8 cellular contexts compared by ENCODE assay signal in the genomic region with DNA sequence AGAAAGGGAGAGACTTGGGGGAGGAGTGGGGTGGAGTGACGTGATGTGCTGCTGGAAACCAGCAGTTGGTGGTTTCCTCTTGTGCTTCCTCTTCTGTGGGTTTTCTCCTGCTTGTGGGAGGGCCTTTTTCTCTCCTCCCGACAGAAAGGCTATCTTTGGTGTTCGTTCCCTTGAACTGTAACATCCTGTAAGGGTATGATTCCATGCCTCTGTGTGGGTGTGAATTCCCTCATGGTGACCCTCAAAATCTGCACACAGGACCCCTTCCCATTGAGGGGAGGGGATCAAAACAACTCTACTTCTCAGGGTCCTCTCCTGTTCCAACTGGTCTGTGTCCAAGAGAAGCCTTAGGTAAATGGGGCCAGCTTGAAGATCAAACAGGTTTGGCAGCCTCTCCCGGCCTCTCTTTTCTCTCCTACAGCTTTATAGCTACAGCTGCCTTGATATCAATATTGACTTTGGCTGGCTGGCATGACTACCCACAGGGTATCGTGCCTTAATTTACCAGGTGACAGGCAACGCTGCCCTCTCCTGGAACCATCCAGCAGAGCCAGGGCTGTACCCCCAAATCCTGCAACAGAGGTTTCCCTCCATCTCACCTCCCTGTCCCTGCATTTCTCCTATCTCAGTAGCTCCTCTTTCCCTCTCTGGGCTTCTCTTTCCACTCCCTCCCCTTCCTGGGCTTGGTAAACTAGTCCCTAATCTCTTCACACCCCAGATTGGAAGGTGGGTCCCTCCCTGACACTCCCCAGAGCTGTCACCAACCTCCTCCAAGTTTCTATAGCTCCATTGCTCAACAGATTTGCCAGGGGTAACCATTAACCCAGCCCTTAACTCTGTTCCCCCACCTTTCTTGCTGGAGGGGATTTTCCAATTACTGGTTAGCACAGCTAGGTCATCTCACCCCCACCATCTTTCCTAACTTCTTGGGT. TPM values are rescaled to one million over a fixed set of nuclear protein-coding genes. Genes with fewer than 3 reads are reported as not detected.
DNase-seq lines count a peak whose midpoint lies in the region; ATAC-seq and TF ChIP-seq lines count a peak whose summit lies in the region.

No MANE protein-coding gene starts in this region.

- H2AFZ ChIP-seq in MM.1S (ENCODE audit: low read length) = no peak overlapping the region

- H3K36me3 ChIP-seq in MM.1S (replicated peaks; ENCODE audit: insufficient read depth, low read length) (peaks cover 10% of the 10 kb centered on the region), brain microvascular endothelial cell (replicated peaks) (peaks cover 15% of the 10 kb centered on the region)

- H3K36me3 Mint-ChIP-seq in T-cell = peaks cover 17% of the 10 kb centered on the region

- H4K20me1 ChIP-seq in MM.1S (ENCODE audit: insufficient read depth, low read length) = no peaks in the 10 kb centered on the region

- ATAC-seq in T-cell (replicated peaks in 1 of 4) (peak; percentile 23 to 55 (median 34)), left colon (peak; percentile 45), HG03469 (IDR thresholded peaks at IDR 0.05; ENCODE audit: unreplicated experiment) (no peak), HG03175 (IDR thresholded peaks at IDR 0.05; ENCODE audit: unreplicated experiment) (no peak)

- H3K4me3 Mint-ChIP-seq in T-cell = peak overlapping the region; percentile 91 to 95 (median 92)

- no peaks in the 10 kb centered on the region for H3K9me3 Mint-ChIP-seq in T-cell

- H3K4me3 ChIP-seq in MM.1S (ENCODE audit: low read length) = peak overlapping the region; percentile 59
- peak overlapping the region; percentile 36 for H3K4me3 ChIP-seq in brain microvascular endothelial cell (ENCODE audit: low read depth, low read length)

- H3K27me3 Mint-ChIP-seq in T-cell = no peaks in the 10 kb centered on the region

- intact Hi-C loops in left colon (cut with DNase I, micrococcal nuclease) = loop anchor here in 1 of 2 donors (5.0 kb wide), 1 partner anchor 94 kb away; no protein-coding TSS in a partner anchor

- POLR2A ChIA-PET in T-cell (lab: Charles Lee) = interaction anchor here in 1 of 2 donors (0.5 to 1.4 kb wide), 5 partner anchors 35 to 391 kb away, joined by 3 to 4 read pairs (median 3); partner anchors contain the start of gene ABHD16A

- H3K4me1 Mint-ChIP-seq in T-cell = peaks cover 70 to 78% (median 75%) of the 10 kb centered on the region in 3 donors

- peak; percentile 45 for TF ChIP-seq CTCF in GM12873 (IDR thresholded peaks at IDR 0.05; ENCODE audit: insufficient read depth, low read depth, low read length, missing control alignments)
- peak; percentile 40 for TF ChIP-seq CTCF in MM.1S (IDR thresholded peaks at IDR 0.05; ENCODE audit: low read length)
- TF ChIP-seq CTCF in brain microvascular endothelial cell (IDR thresholded peaks at IDR 0.05; ENCODE audit: low read depth, low read length, missing control alignments) = peak; percentile 55

- H3K9me2 ChIP-seq in MM.1S (replicated peaks; ENCODE audit: insufficient read depth, low read length) = no peaks in the 10 kb centered on the region

- no peaks in the 10 kb centered on the region for H3K27me3 ChIP-seq in MM.1S (replicated peaks; ENCODE audit: insufficient read depth, low read length)
- H3K27me3 ChIP-seq in brain microvascular endothelial cell (replicated peaks) = no peaks in the 10 kb centered on the region

- in situ Hi-C loops in brain microvascular endothelial cell (cut with HindIII; ENCODE audit: low pct_ligation_motif_present, low sequenced_read_pairs) = no loop called here

- peak overlapping the region; percentile 73 to 95 for H3K27ac Mint-ChIP-seq in T-cell

- H3K27ac ChIP-seq in MM.1S (ENCODE audit: low read length) (peak overlapping the region; percentile 98), brain microvascular endothelial cell (peak overlapping the region; percentile 61)

- peak overlapping the region; percentile 99 for H3K4me2 ChIP-seq in MM.1S (ENCODE audit: low read depth, low read length)

- no peaks in the 10 kb centered on the region for H3K9me3 ChIP-seq in MM.1S (replicated peaks; ENCODE audit: insufficient read depth, low read length)

- peak; percentile 81 for DNase-seq in MM.1S
- peak in 33 of 34 experiments; percentile 36 to 76 (median 63) for DNase-seq in T-cell
- peak; percentile 82 for DNase-seq in brain microvascular endothelial cell
- peak; percentile 82 to 85 for DNase-seq in left colon
- DNase-seq in stimulated activated CD4-positive, alpha-beta T cell treated with anti-CD3 and anti-CD28 coated beads, TNF-alpha, amount 100 ng/mL, for 4 hours (ENCODE audit: low read depth in 3 of 3) = peak; percentile 20 to 49 (median 43)

- H3F3A ChIP-seq in MM.1S (ENCODE audit: insufficient read depth, low read length) = peaks cover 54% of the 10 kb centered on the region

- peaks cover 42% of the 10 kb centered on the region for H3K79me2 ChIP-seq in MM.1S (ENCODE audit: low read length)

- CTCF ChIA-PET in T-cell (lab: Charles Lee) = interaction anchor here (0.6 to 3.1 kb wide), 11 partner anchors 9 to 124 kb away, joined by 3 to 18 read pairs (median 6); partner anchors contain the start of genes DDAH2 (in 1 of the 2), HSPA1B (in 1 of the 2), LSM2 (in 1 of the 2) and NEU1 (in 1 of the 2)

- peaks cover 33% of the 10 kb centered on the region for H3K4me1 ChIP-seq in MM.1S (ENCODE audit: low read length)

- peak overlapping the region; percentile 91 for H3K9ac ChIP-seq in MM.1S (ENCODE audit: low read length)

RNA-seq across cellular contexts. Expression of gene MSH5, which starts 1.5 kb away (rescaled TPM):
- total RNA-seq in T-cell = 10 to 100 TPM; 13.7 to 22.4 (median 14.4) TPM
- 10 to 100 TPM; 18.7 to 26.9 TPM for total RNA-seq in left colon

RNA-seq across cellular contexts. Expression of gene CLIC1, which starts 2.0 kb away (rescaled TPM):
- total RNA-seq in T-cell = 100 to 1,000 TPM in 4 of 5 donors, 10 to 100 TPM in 1; 89.5 to 146 (median 112) TPM
- total RNA-seq in left colon = 100 to 1,000 TPM; 502 to 513 TPM

RNA-seq across cellular contexts. Expression of gene DDAH2, which starts 9.2 kb away (rescaled TPM):
- total RNA-seq in T-cell (10 to 100 TPM in 4 of 5 donors, 1 to 10 TPM in 1; 9.0 to 13.2 (median 11.5) TPM), left colon (100 to 1,000 TPM in 1 of 2 donors, 10 to 100 TPM in 1; 84.2 to 139 TPM)

RNA-seq across cellular contexts. Expression of gene MPIG6B, which starts 15.1 kb away (rescaled TPM):
- total RNA-seq in T-cell (1 to 10 TPM in 1 of 5 donors, under 1 TPM in 4; 0.26 to 2.6 (median 0.30) TPM), left colon (under 1 TPM in 1 of 2 donors, not detected in 1; 0.20 TPM)

RNA-seq across cellular contexts. Expression of gene LY6G6C, which starts 16.8 kb away (rescaled TPM):
- total RNA-seq in T-cell (not detected), left colon (not detected)

Comparison
In these comparisons a context has a peak if more than half of its experiments do, and no peak if none do; other contexts are left out.
1. ATAC-seq: peak in T-cell (4 of 4) and left colon (single experiment); none in HG03469 (single experiment) and HG03175 (single experiment).
2. RNA of gene DDAH2, which starts 9.2 kb away (total RNA-seq): 84.2 to 139 TPM in left colon; 9.0 to 13.2 TPM in T-cell; every median in the first group is over 4 times any median in the second.
3. Peak in every context shown above with its lines, with median percentiles within 50 percentile points of each other: CTCF ChIP-seq and DNase-seq.